In genomic region chr17:82228278-82228841, GRCh38 we compare ENCODE assay signal across 8 cellular contexts. TPM values are rescaled to one million over a fixed set of nuclear protein-coding genes. Genes with fewer than 3 reads are reported as not detected.
DNase-seq lines count a peak whose midpoint lies in the region; ATAC-seq and TF ChIP-seq lines count a peak whose summit lies in the region.

No MANE protein-coding gene starts in this region.

- H3K36me3 Mint-ChIP-seq in naive B cell: no peaks in the 10 kb centered on the region

- H3K4me1 Mint-ChIP-seq in naive B cell: peaks cover 8 to 13% (median 11%) of the 10 kb centered on the region in 3 donors

- peak overlapping the region; percentile 83 for H3K27ac ChIP-seq in effector memory CD4-positive, alpha-beta T cell (ENCODE audit: insufficient read depth, low read length, poor library complexity, severe bottlenecking)

- H3K4me3 ChIP-seq in GM12875 (ENCODE audit: low read depth, low read length) (peak overlapping the region; percentile 64), WI38 (ENCODE audit: low read depth, low read length) (peak overlapping the region; percentile 50)
- peak overlapping the region; percentile 59 for H3K4me3 ChIP-seq in effector memory CD4-positive, alpha-beta T cell (ENCODE audit: insufficient read depth, low read depth, low read length, poor library complexity, severe bottlenecking)

- H3K27ac Mint-ChIP-seq in naive B cell: peak overlapping the region; percentile 49 to 99 (median 93)

- DNase-seq in effector memory CD4-positive, alpha-beta T cell: peak in 2 of 3 donors; percentile 49 to 51
- DNase-seq in naive B cell (peak; percentile 76), HCEC 1CT (no peak), NCI-H2227 (lab: John Stamatoyannopoulos, UW; ENCODE audit: unreplicated experiment) (no peak)

- H3K4me3 Mint-ChIP-seq in naive B cell: peak overlapping the region; percentile 82 to 96 (median 86)

- H3K9me3 Mint-ChIP-seq in naive B cell: no peaks in the 10 kb centered on the region

- H3K27me3 Mint-ChIP-seq in naive B cell: no peaks in the 10 kb centered on the region

- peaks cover 36% of the 10 kb centered on the region for H3K4me1 ChIP-seq in effector memory CD4-positive, alpha-beta T cell (ENCODE audit: control insufficient read depth, insufficient read depth, low read length, poor library complexity, severe bottlenecking)

- no peaks in the 10 kb centered on the region for H3K36me3 ChIP-seq in effector memory CD4-positive, alpha-beta T cell (ENCODE audit: control insufficient read depth, insufficient read depth, low read length)

- no peaks in the 10 kb centered on the region for H3K9me3 ChIP-seq in effector memory CD4-positive, alpha-beta T cell (ENCODE audit: control insufficient read depth, low read length)

- TF ChIP-seq CTCF in GM12875 (IDR thresholded peaks at IDR 0.05; ENCODE audit: borderline replicate concordance, insufficient read depth, low read depth, low read length) (no peak), WI38 (IDR thresholded peaks at IDR 0.05; ENCODE audit: low read depth, low read length) (no peak)

- H3K27me3 ChIP-seq in effector memory CD4-positive, alpha-beta T cell (replicated peaks; ENCODE audit: control insufficient read depth, insufficient read depth, low read length, poor library complexity, severe bottlenecking): no peaks in the 10 kb centered on the region

- ATAC-seq in HG02970 (IDR thresholded peaks at IDR 0.05; ENCODE audit: low FRiP score, unreplicated experiment): peak; percentile 30
- ATAC-seq in naive B cell (ENCODE audit: low read depth in 2 of 2): peak; percentile 72 to 73
- ATAC-seq in HG03139 (IDR thresholded peaks at IDR 0.05; ENCODE audit: unreplicated experiment): no peak

RNA-seq across cellular contexts. Expression of gene SLC16A3, which starts 0.5 kb away (rescaled TPM):
- polyA plus RNA-seq in naive B cell (ENCODE audit: low read depth in 6 of 6): 1 to 10 TPM; 1.9 to 3.6 (median 1.9) TPM

RNA-seq across cellular contexts. Expression of gene CCDC57, which starts 15.7 kb away (rescaled TPM):
- polyA plus RNA-seq in naive B cell (ENCODE audit: low read depth in 6 of 6): 10 to 100 TPM; 15.9 to 31.8 (median 26.5) TPM

RNA-seq across cellular contexts. Expression of gene CSNK1D, which starts 45.1 kb away (rescaled TPM):
- 10 to 100 TPM; 27.7 to 78.6 (median 63.4) TPM for polyA plus RNA-seq in naive B cell (ENCODE audit: low read depth in 6 of 6)

Comparison
In these comparisons a context has a peak if more than half of its experiments do, and no peak if none do; other contexts are left out.
1. DNase-seq: peak in effector memory CD4-positive, alpha-beta T cell (2 of 3) and naive B cell (single experiment); none in HCEC 1CT (single experiment) and NCI-H2227 (single experiment).
2. Peak in every context shown above with its lines, with median percentiles within 50 percentile points of each other: H3K4me3 ChIP-seq.